8 cellular contexts compared by ENCODE assay signal in the genomic region with DNA sequence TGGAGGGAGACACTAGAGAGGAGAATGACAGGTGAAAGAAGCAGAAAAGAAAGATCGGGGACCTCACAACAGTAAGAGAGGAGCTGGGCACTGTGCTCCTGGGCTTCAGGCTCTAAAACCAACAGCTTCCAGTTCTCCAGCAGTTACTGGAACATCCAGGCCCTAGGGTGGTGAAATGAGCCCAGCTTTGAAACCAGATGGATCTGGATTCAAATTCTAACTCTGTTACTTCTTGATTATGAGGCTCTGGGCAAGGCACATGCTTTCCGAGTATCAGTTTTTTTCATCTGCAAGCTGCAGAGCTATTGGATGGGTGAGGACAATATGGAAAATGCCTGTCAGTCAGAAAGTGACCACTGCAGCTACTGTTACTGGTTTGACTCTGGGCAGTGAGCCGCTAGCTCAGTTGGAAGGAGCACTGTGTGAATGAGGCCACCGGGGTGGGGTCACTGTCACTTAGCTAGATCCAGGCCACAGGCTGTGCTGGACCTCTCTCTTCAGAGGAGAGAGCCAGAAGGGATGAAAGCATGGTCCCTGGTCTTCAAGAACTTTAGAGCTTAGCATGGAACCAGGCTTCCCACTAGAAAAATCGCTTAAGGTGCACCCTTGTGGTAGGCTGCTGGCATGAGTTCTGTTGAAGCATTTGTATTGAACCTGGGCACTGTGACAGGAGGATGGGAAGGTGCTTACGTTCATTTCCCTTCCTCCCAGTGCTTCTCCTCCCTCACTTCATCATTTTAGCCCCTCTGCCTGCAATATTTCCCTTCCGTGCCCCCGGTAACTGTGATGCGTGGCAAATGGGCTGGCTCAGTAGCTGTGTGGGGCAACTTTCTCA. TPM values are rescaled to one million over a fixed set of nuclear protein-coding genes. Genes with fewer than 3 reads are reported as not detected.
DNase-seq lines count a peak whose midpoint lies in the region; ATAC-seq and TF ChIP-seq lines count a peak whose summit lies in the region.

No MANE protein-coding gene starts in this region.

- no peaks in the 10 kb centered on the region for H4K20me1 ChIP-seq in smooth muscle cell (ENCODE audit: low read depth)

- TF ChIP-seq EP300 in gastroesophageal sphincter (IDR thresholded peaks at IDR 0.05), result no peak

- peak overlapping the region; percentile 66 for H3K9ac ChIP-seq in smooth muscle cell (ENCODE audit: low read depth)

- TF ChIP-seq POLR2A in gastroesophageal sphincter (IDR thresholded peaks at IDR 0.05), result peak in 1 of 2 donors; percentile 13

- peak; percentile 24 for DNase-seq in NCI-H82 (lab: John Stamatoyannopoulos, UW)
- no peak for DNase-seq in NCI-H82 treated with DMSO at 0.1 percent for 48 hours (lab: John Stamatoyannopoulos, UW; ENCODE audit: unreplicated experiment)
- no peak for DNase-seq in SJCRH30
- DNase-seq in smooth muscle cell (lab: John Stamatoyannopoulos, UW; ENCODE audit: unreplicated experiment), result no peak
- DNase-seq in RWPE1 (ENCODE audit: low spot score), result no peak
- DNase-seq in NCI-H1694 (lab: John Stamatoyannopoulos, UW), result no peak

- no peaks in the 10 kb centered on the region for H3K27me3 ChIP-seq in SJCRH30
- H3K27me3 ChIP-seq in gastroesophageal sphincter, result no peaks in the 10 kb centered on the region
- H3K27me3 ChIP-seq in smooth muscle cell (ENCODE audit: low read depth), result no peaks in the 10 kb centered on the region

- no peaks in the 10 kb centered on the region for H3K79me2 ChIP-seq in smooth muscle cell (ENCODE audit: low read depth)

- H3K4me3 ChIP-seq in SJCRH30, result peak overlapping the region; percentile 49
- peak overlapping the region; percentile 28 to 44 for H3K4me3 ChIP-seq in gastroesophageal sphincter
- H3K4me3 ChIP-seq in smooth muscle cell, result no peak overlapping the region

- H3K36me3 ChIP-seq in SJCRH30 (peaks cover 25% of the 10 kb centered on the region), gastroesophageal sphincter (peaks cover 3 to 33% of the 10 kb centered on the region in 2 donors), smooth muscle cell (ENCODE audit: low read depth) (peaks cover 1% of the 10 kb centered on the region)

- WGBS in gastroesophageal sphincter (ENCODE audit: low coverage in 1 of 2), 2 donors, result 48 to 57% methylated on average over 3 to 7 of the region's 9 CpGs
- WGBS in smooth muscle cell (ENCODE audit: low lambda C conversion rate), result 78% methylated on average over 9 of the region's 9 CpGs

- peaks cover 17% of the 10 kb centered on the region for H3F3A ChIP-seq in smooth muscle cell (ENCODE audit: low read depth)

- H3K27ac ChIP-seq in SJCRH30, result no peak overlapping the region
- peak overlapping the region; percentile 97 to 99 (median 98) for H3K27ac ChIP-seq in gastroesophageal sphincter
- peak overlapping the region; percentile 94 for H3K27ac ChIP-seq in smooth muscle cell (ENCODE audit: low read depth)
- H3K27ac ChIP-seq in RWPE1, result no peak overlapping the region

- H3K9me3 ChIP-seq in SJCRH30 (replicated peaks) (no peaks in the 10 kb centered on the region), gastroesophageal sphincter (no peaks in the 10 kb centered on the region), smooth muscle cell (replicated peaks; ENCODE audit: low read depth) (no peaks in the 10 kb centered on the region)

- H3K4me2 ChIP-seq in smooth muscle cell, result peak overlapping the region; percentile 87

- no peak overlapping the region for H2AFZ ChIP-seq in smooth muscle cell (ENCODE audit: low read depth)

- peak in 2 of 4 experiments; percentile 16 to 18 for TF ChIP-seq CTCF in gastroesophageal sphincter (IDR thresholded peaks at IDR 0.05)
- no peak for TF ChIP-seq CTCF in smooth muscle cell (IDR thresholded peaks at IDR 0.05; ENCODE audit: borderline replicate concordance, insufficient read depth, poor library complexity, severe bottlenecking)
- no peak for TF ChIP-seq CTCF in RWPE1 (conservative IDR thresholded peaks at IDR 0.05; ENCODE audit: low read depth)

- peaks cover 15% of the 10 kb centered on the region for H3K4me1 ChIP-seq in SJCRH30
- peaks cover 15 to 91% (median 29%) of the 10 kb centered on the region in 3 donors for H3K4me1 ChIP-seq in gastroesophageal sphincter
- H3K4me1 ChIP-seq in smooth muscle cell (ENCODE audit: low read depth), result peaks cover 24% of the 10 kb centered on the region

- ATAC-seq in gastroesophageal sphincter (no peak), GM21619 (IDR thresholded peaks at IDR 0.05; ENCODE audit: unreplicated experiment) (no peak)

- POLR2A ChIA-PET in RWPE1 (lab: Yijun Ruan, JAX; ENCODE audit: low non-redundant PET), result no interaction called here

- CTCF ChIA-PET in RWPE1 (lab: Yijun Ruan, JAX), result interaction anchor here (0.5 to 0.7 kb wide), 2 partner anchors 15 to 966 kb away, joined by 3 read pairs; no protein-coding TSS in a partner anchor

RNA-seq across cellular contexts. Expression of a gene that starts 12.2 kb away (rescaled TPM):
- total RNA-seq in SJCRH30 (2014; rRNA removed; shearing (Covaris generic)), result 50.0 and 54.4 TPM in 2 replicates
- total RNA-seq in gastroesophageal sphincter, result 100 to 1,000 TPM; 217 to 358 (median 228) TPM
- 44.1 and 48.5 TPM in 2 replicates for total RNA-seq in smooth muscle cell
- 75.5 and 81.0 TPM in 2 replicates for polyA plus RNA-seq in smooth muscle cell

Comparison
In these comparisons a context has a peak if more than half of its experiments do, and no peak if none do; other contexts are left out.
1. H3K27ac ChIP-seq: peak in gastroesophageal sphincter (4 of 4) and smooth muscle cell (single experiment); none in SJCRH30 (single experiment) and RWPE1 (single experiment).